23 cellular contexts compared by ENCODE assay signal in the genomic region with DNA sequence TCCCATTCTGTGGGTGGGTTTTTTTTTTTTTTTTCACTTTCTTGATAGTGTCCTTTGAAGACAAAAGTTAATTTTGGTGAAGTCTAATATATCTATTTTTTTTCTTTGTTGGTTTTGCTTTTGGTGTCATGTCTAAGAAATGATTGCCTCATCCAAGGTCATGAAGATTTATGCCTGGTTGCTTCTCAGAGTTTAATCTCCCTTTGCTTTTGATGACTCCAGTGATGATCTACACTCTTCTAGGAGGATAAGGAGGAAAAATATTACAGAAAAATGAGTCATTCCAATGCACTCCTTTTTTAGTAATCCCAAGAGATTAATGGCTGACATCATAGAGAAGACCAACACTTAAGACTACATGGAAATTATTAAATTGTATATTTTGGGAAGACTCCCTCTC.
DNase-seq lines count a peak whose midpoint lies in the region; ATAC-seq, FAIRE-seq and TF ChIP-seq lines count a peak whose summit lies in the region.
"Had no signal": no experiment of that assay in that cellular context is flagged by ENCODE, and none has a peak within 500 bp of the region (broad histone marks: within the 10 kb centered on the region; RNA-seq: fewer than 3 reads in every experiment).

No MANE protein-coding gene starts in this region.

- intact Hi-C loops in K562 (cut with micrococcal nuclease) = no loop called here
- intact Hi-C loops in lower lobe of right lung (cut with DNase I) = no loop called here

- H3K9me3 ChIP-seq in K562 (replicated peaks; ENCODE audit: control insufficient read depth, insufficient read depth, low read depth, low read length) (no peaks in the 10 kb centered on the region), hepatocyte (ENCODE audit: low read depth) (no peaks in the 10 kb centered on the region), lower lobe of right lung (no peaks in the 10 kb centered on the region), Karpas-422 (ENCODE audit: low read length) (no peaks in the 10 kb centered on the region)
- H3K9me3 ChIP-seq: right atrium auricular region, vagina had no signal

- no peak for TF ChIP-seq RAD21 in K562 (CRISPR knock-in tag; conservative IDR thresholded peaks at IDR 0.05 in 1 of 2, IDR thresholded peaks at IDR 0.05 in 1 of 2)

- in situ Hi-C loops in K562 (cut with MboI) (no loop called here), GM13976 (cut with MboI; ENCODE audit: low sequenced_read_pairs, unreplicated experiment) (no loop called here)

- H3K36me3 ChIP-seq in K562 (ENCODE audit: control insufficient read depth, insufficient read depth, low read length) (no peaks in the 10 kb centered on the region), hepatocyte (replicated peaks; ENCODE audit: insufficient read depth, low read depth) (no peaks in the 10 kb centered on the region), lower lobe of right lung (no peaks in the 10 kb centered on the region), Karpas-422 (ENCODE audit: insufficient read depth, low read length) (no peaks in the 10 kb centered on the region)
- H3K36me3 ChIP-seq: right atrium auricular region, vagina had no signal

- H3K9me1 ChIP-seq in K562 (ENCODE audit: control insufficient read depth, insufficient read depth, low read length) = no peaks in the 10 kb centered on the region

- no peak overlapping the region for H3K9ac ChIP-seq in K562 (ENCODE audit: insufficient read depth in 1 of 2, low read depth in 2 of 2, low read length in 2 of 2)
- no peak overlapping the region for H3K9ac ChIP-seq in Karpas-422 (ENCODE audit: low read length)

- H3K4me2 ChIP-seq in K562 (ENCODE audit: insufficient read depth, low read length) (no peak overlapping the region), hepatocyte (no peak overlapping the region), Karpas-422 (ENCODE audit: low read depth, low read length, poor library complexity, severe bottlenecking) (no peak overlapping the region)
- H3K4me2 ChIP-seq: PC-9 had no signal

- no peaks in the 10 kb centered on the region for H3K79me2 ChIP-seq in K562 (ENCODE audit: control insufficient read depth, insufficient read depth, low read length)
- no peaks in the 10 kb centered on the region for H3K79me2 ChIP-seq in hepatocyte
- no peaks in the 10 kb centered on the region for H3K79me2 ChIP-seq in Karpas-422 (ENCODE audit: low read length)

- H3K4me1 ChIP-seq in K562 (replicated peaks in 1 of 2; ENCODE audit: control insufficient read depth in 2 of 2, insufficient read depth in 2 of 2, low read length in 2 of 2) (peaks cover 0 to 9% of the 10 kb centered on the region in 2 experiments; a peak in 3 of 5 replicates), hepatocyte (ENCODE audit: insufficient read depth) (no peaks in the 10 kb centered on the region), lower lobe of right lung (no peaks in the 10 kb centered on the region), Karpas-422 (ENCODE audit: low read length) (no peaks in the 10 kb centered on the region)

- TF ChIP-seq CTCF in K562 (IDR thresholded peaks at IDR 0.05 in 2 of 3, conservative IDR thresholded peaks at IDR 0.05 in 1 of 3; ENCODE audit: insufficient read depth in 2 of 3, low read depth in 1 of 3, low read length in 3 of 3) = no peak
- no peak for TF ChIP-seq CTCF in hepatocyte (IDR thresholded peaks at IDR 0.05; ENCODE audit: poor library complexity)
- TF ChIP-seq CTCF in lower lobe of right lung (IDR thresholded peaks at IDR 0.05) = no peak
- TF ChIP-seq CTCF in GM13976 (IDR thresholded peaks at IDR 0.05; ENCODE audit: borderline replicate concordance, control extremely low read depth, extremely low read depth, insufficient read depth, missing control alignments) = no peak

- H2AFZ ChIP-seq in K562 (ENCODE audit: low read depth, low read length) (no peak overlapping the region), hepatocyte (no peak overlapping the region), Karpas-422 (ENCODE audit: low read length) (no peak overlapping the region)
- H2AFZ ChIP-seq: PC-9 had no signal

- FAIRE-seq in K562 (lab: Jason Lieb, UNC) = no peak
- FAIRE-seq: endothelial cell of umbilical vein, islet of Langerhans had no signal

- no peak for TF ChIP-seq EP300 in K562 (IDR thresholded peaks at IDR 0.05; ENCODE audit: low read length)

- H3K27ac ChIP-seq in K562 (ENCODE audit: extremely low read depth, low read depth, low read length) (no peak overlapping the region), hepatocyte (peak overlapping the region; percentile 10), lower lobe of right lung (no peak overlapping the region), Karpas-422 (ENCODE audit: low read length) (no peak overlapping the region)
- H3K27ac ChIP-seq: PC-9, right atrium auricular region, vagina, VCaP had no signal

- no peak for TF ChIP-seq POLR2A in K562 (conservative IDR thresholded peaks at IDR 0.05)

- DNase-seq in AG08395 (ENCODE audit: low spot score) (peak; percentile 41), HT1080 (ENCODE audit: low read depth) (peak; percentile 78), K562 (ENCODE audit: extremely low read depth in 1 of 4, low spot score in 3 of 4) (no peak), hepatocyte (ENCODE audit: low spot score) (no peak), lower lobe of right lung (no peak), GM13976 (ENCODE audit: low spot score) (no peak), Karpas-422 (no peak)
- DNase-seq in activated naive CD4-positive, alpha-beta T cell treated with Interleukin-2 at 50 U/mL for 16 hours = no peak
- DNase-seq: activated CD8-positive, alpha-beta T cell treated with anti-CD3 and anti-CD28 coated beads, Interleukin-2, amount 10 ng/mL, durations not matched to agents 7 days and 5 days; Calu3; cortex of kidney; GF-D8; HCEC 1CT; head of caudate nucleus; MM.1S; NCI-H2029 treated with DMSO at 0.1 percent for 48 hours; NCI-H524 treated with DMSO at 0.1 percent for 48 hours; PC-9 had no signal

- H3K4me3 ChIP-seq in K562 (no peak overlapping the region), hepatocyte (no peak overlapping the region), lower lobe of right lung (no peak overlapping the region), Karpas-422 (ENCODE audit: low read length) (no peak overlapping the region)
- H3K4me3 ChIP-seq: PC-9, right atrium auricular region, vagina had no signal

- H3K27me3 ChIP-seq in K562 (ENCODE audit: control insufficient read depth in 2 of 2, insufficient read depth in 2 of 2, low read length in 2 of 2) = peaks cover 0 to 8% of the 10 kb centered on the region in 2 experiments; a peak in 1 of 5 replicates
- H3K27me3 ChIP-seq in hepatocyte = no peaks in the 10 kb centered on the region
- no peaks in the 10 kb centered on the region for H3K27me3 ChIP-seq in lower lobe of right lung (ENCODE audit: low read depth)
- H3K27me3 ChIP-seq in Karpas-422 (ENCODE audit: low read length) = no peaks in the 10 kb centered on the region; the same call in 1 of the 2 replicates
- H3K27me3 ChIP-seq: right atrium auricular region, vagina had no signal

- BruUV-seq in K562 (replicated peaks; lab: Mats Ljungman, UMichigan) = no TSS peak

- CTCF ChIA-PET in K562 (lab: Yijun Ruan, JAX; ENCODE audit: low intra/inter-chr PET ratio) = no interaction called here

- POLR2A ChIA-PET in K562 (lab: Yijun Ruan, JAX) = no interaction called here

- H4K20me1 ChIP-seq in K562 (replicated peaks; ENCODE audit: control insufficient read depth, insufficient read depth, low read length) (no peaks in the 10 kb centered on the region), hepatocyte (ENCODE audit: insufficient read depth, poor library complexity, severe bottlenecking) (no peaks in the 10 kb centered on the region), Karpas-422 (ENCODE audit: insufficient read depth, low read depth, low read length) (no peaks in the 10 kb centered on the region)

- no peaks in the 10 kb centered on the region for H3K9me2 ChIP-seq in hepatocyte (replicated peaks; ENCODE audit: insufficient read depth)
- no peaks in the 10 kb centered on the region for H3K9me2 ChIP-seq in Karpas-422 (replicated peaks; ENCODE audit: insufficient read depth, low read length)

- ATAC-seq in K562 = no peak
- ATAC-seq in lower lobe of right lung = no peak
- ATAC-seq: activated CD8-positive, alpha-beta T cell treated with anti-CD3 and anti-CD28 coated beads, Interleukin-2, amount 10 ng/mL, durations not matched to agents 7 days and 5 days had no signal

TF ChIP-seq in K562, 482 proteins besides CTCF, POLR2A, EP300 and RAD21 (continues in another document):
- TF ChIP-seq, protein P1, sequence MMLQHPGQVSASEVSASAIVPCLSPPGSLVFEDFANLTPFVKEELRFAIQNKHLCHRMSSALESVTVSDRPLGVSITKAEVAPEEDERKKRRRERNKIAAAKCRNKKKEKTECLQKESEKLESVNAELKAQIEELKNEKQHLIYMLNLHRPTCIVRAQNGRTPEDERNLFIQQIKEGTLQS (IDR thresholded peaks at IDR 0.05) = peak; percentile 75
- TF ChIP-seq, protein P1 (CRISPR knock-in tag; conservative IDR thresholded peaks at IDR 0.05) = no peak
- TF ChIP-seq FOXA3 (CRISPR knock-in tag; conservative IDR thresholded peaks at IDR 0.05 in 1 of 2, IDR thresholded peaks at IDR 0.05 in 1 of 2) (no peak), ARHGAP35 (IDR thresholded peaks at IDR 0.05; ENCODE audit: partially characterized antibody) (no peak), MEIS2 (IDR thresholded peaks at IDR 0.05; ENCODE audit: partially characterized antibody) (peak; percentile 52)
- TF ChIP-seq, protein P2, sequence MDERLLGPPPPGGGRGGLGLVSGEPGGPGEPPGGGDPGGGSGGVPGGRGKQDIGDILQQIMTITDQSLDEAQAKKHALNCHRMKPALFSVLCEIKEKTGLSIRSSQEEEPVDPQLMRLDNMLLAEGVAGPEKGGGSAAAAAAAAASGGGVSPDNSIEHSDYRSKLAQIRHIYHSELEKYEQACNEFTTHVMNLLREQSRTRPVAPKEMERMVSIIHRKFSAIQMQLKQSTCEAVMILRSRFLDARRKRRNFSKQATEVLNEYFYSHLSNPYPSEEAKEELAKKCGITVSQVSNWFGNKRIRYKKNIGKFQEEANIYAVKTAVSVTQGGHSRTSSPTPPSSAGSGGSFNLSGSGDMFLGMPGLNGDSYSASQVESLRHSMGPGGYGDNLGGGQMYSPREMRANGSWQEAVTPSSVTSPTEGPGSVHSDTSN (CRISPR knock-in tag; IDR thresholded peaks at IDR 0.05; ENCODE audit: low read depth) = no peak
- TF ChIP-seq, protein P2 (tag; conservative IDR thresholded peaks at IDR 0.05; ENCODE audit: low read depth) = peak; percentile 38; the same call in 1 of the 2 replicates

Comparison
In these comparisons a context has a peak if more than half of its experiments do, and no peak if none do; other contexts are left out.
1. DNase-seq: peak in AG08395 (single experiment) and HT1080 (single experiment); none in K562 (0 of 4), hepatocyte (single experiment), lower lobe of right lung (single experiment), activated naive CD4-positive, alpha-beta T cell treated with Interleukin-2 at 50 U/mL for 16 hours (single experiment), GM13976 (single experiment) and Karpas-422 (single experiment).